In the genomic region with DNA sequence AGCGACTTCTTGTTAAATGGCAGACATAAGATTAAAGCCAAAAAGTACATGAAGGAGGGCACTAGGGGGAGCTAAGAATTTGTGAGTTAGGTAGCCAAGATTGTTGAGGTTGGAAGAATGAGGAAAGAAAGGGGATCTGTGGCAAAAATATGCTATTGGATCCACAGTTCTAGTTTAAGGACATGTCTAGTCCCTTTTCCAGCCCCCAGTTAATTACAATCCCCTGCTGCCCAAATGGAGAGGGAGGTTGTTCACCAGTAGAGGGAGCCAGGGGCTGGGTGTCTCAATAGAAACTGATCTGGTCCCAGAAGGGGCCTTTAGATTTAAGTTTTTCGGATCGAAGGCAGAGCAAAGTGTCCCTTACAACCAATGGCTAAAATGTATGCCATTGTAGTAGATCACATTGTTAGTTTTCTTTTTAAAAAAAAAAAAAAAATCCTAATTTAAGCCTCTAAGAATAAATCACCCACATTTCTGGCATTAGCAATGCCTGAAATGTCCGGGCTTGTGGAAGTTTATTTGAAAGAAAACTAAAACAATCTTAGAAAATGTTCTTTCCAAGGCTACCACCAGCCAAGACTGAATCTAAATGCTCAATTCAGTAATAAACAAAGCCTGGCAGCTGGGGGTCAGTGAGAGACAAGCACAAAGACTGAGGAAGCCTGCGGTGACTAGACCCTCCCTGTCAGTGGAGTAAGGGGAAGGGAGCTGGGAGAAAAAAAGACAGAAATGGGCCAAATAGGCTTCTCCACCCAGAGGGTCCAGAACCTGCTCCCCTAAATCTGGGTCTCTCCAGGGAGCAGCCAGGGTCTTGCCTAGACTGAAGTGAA, we compare ENCODE assay signal across 8 cellular contexts.
A peak's percentile ranks its signal among the peaks of the same experiment; 100 is the strongest.
DNase-seq lines count a peak whose midpoint lies in the region; ATAC-seq and TF ChIP-seq lines count a peak whose summit lies in the region.

No MANE protein-coding gene starts in this region.

- no peak overlapping the region for H3K4me2 ChIP-seq in OCI-LY1 (ENCODE audit: low read length)

- no peak overlapping the region for H2AFZ ChIP-seq in OCI-LY1 (ENCODE audit: low read length)

- DNase-seq in GM10266 (ENCODE audit: extremely low spot score) (no peak), fibroblast of mammary gland (ENCODE audit: low read depth) (peak; percentile 88), retinal pigment epithelial cell (ENCODE audit: low read depth) (no peak), epidermal melanocyte (ENCODE audit: insufficient read length, low spot score) (no peak)

- H3K9me2 ChIP-seq in OCI-LY1 (ENCODE audit: low read depth, low read length): no peaks in the 10 kb centered on the region

- no peaks in the 10 kb centered on the region for H3F3A ChIP-seq in OCI-LY1 (ENCODE audit: insufficient read depth, low read length)

- TF ChIP-seq CTCF in GM10266 (IDR thresholded peaks at IDR 0.05; ENCODE audit: control insufficient read depth, insufficient read depth, low read depth, missing control alignments) (peak; percentile 27), OCI-LY1 (IDR thresholded peaks at IDR 0.05; ENCODE audit: low read length) (peak; percentile 90), fibroblast of mammary gland (conservative IDR thresholded peaks at IDR 0.05; ENCODE audit: control insufficient read depth, insufficient read depth, low read depth, low read length) (peak; percentile 75), retinal pigment epithelial cell (conservative IDR thresholded peaks at IDR 0.05; ENCODE audit: low read depth, low read length) (peak; percentile 80)

- no peaks in the 10 kb centered on the region for H3K79me2 ChIP-seq in OCI-LY1 (ENCODE audit: insufficient read depth, low read length)

- no peak overlapping the region for H3K27ac ChIP-seq in OCI-LY1 (ENCODE audit: low read depth, low read length, poor library complexity, severe bottlenecking)

- no peaks in the 10 kb centered on the region for H3K9me3 ChIP-seq in OCI-LY1 (ENCODE audit: low read length)

- H4K20me1 ChIP-seq in OCI-LY1 (ENCODE audit: insufficient read depth, low read length): no peaks in the 10 kb centered on the region

- no peak overlapping the region for H3K9ac ChIP-seq in OCI-LY1 (ENCODE audit: low read length)

- no peak overlapping the region for H3K4me3 ChIP-seq in OCI-LY1 (ENCODE audit: low read depth, low read length, poor library complexity, severe bottlenecking)
- no peak overlapping the region for H3K4me3 ChIP-seq in fibroblast of mammary gland (ENCODE audit: control insufficient read depth, low read depth, low read length)
- H3K4me3 ChIP-seq in retinal pigment epithelial cell (ENCODE audit: low read length): no peak overlapping the region

- no peaks in the 10 kb centered on the region for H3K27me3 ChIP-seq in OCI-LY1 (ENCODE audit: insufficient read depth, low read length)

- no peaks in the 10 kb centered on the region for H3K36me3 ChIP-seq in OCI-LY1 (ENCODE audit: insufficient read depth, low read length)

- H3K4me1 ChIP-seq in OCI-LY1 (ENCODE audit: insufficient read depth, low read length, severe bottlenecking): no peaks in the 10 kb centered on the region

- ATAC-seq in GM19452 (IDR thresholded peaks at IDR 0.05; ENCODE audit: unreplicated experiment) (no peak), GM21447 (IDR thresholded peaks at IDR 0.05; ENCODE audit: unreplicated experiment) (no peak), HG03432 (IDR thresholded peaks at IDR 0.05; ENCODE audit: unreplicated experiment) (no peak)

Comparison
In these comparisons a context has a peak if more than half of its experiments do, and no peak if none do; other contexts are left out.
1. CTCF ChIP-seq: peak in every context shown above with its lines; median percentile 90 in OCI-LY1; 80 in retinal pigment epithelial cell; 75 in fibroblast of mammary gland; 27 in GM10266.